ENCODE assay signal across 31 cellular contexts in genomic region chr6:131828946-131829345, GRCh38. TPM values are rescaled to one million over a fixed set of nuclear protein-coding genes. Genes with fewer than 3 reads are reported as not detected.
DNase-seq lines count a peak whose midpoint lies in the region; ATAC-seq and TF ChIP-seq lines count a peak whose summit lies in the region.
"Had no signal": no experiment of that assay in that cellular context is flagged by ENCODE, and none has a peak within 500 bp of the region (broad histone marks: within the 10 kb centered on the region; RNA-seq: fewer than 3 reads in every experiment).

No MANE protein-coding gene starts in this region.

- peak; percentile 35 for ATAC-seq in sciatic nerve
- ATAC-seq: A549; mucosa of descending colon; natural killer cell treated with Interleukin-12 subunit alpha and Interleukin-12 subunit beta and Interleukin-15 and Interleukin-18, amount 100 ng/mL, for 72 hours; Panc1; T-cell had no signal

- no peak overlapping the region for H3K4me3 ChIP-seq in esophagus squamous epithelium
- H3K4me3 ChIP-seq: A549, dorsolateral prefrontal cortex, mucosa of descending colon, ovary, right atrium auricular region, SJSA1 had no signal

- no peaks in the 10 kb centered on the region for H3K27me3 ChIP-seq in esophagus squamous epithelium
- H3K27me3 ChIP-seq: dorsolateral prefrontal cortex, ovary, right atrium auricular region, SJSA1 had no signal

- no peak overlapping the region for H3K4me3 Mint-ChIP-seq in endothelial cell (ENCODE audit: unreplicated experiment)
- H3K4me3 Mint-ChIP-seq: activated CD4-positive, alpha-beta memory T cell treated with anti-CD3 and anti-CD28 coated beads for 36 hours; CD4-positive, alpha-beta memory T cell; H9; natural killer cell treated with Interleukin-12 subunit alpha and Interleukin-12 subunit beta and Interleukin-15 and Interleukin-18, amount 100 ng/mL, for 72 hours; T-cell had no signal

- H3K27ac ChIP-seq in RWPE1: peak overlapping the region; percentile 75
- peak overlapping the region in 3 of 4 donors; percentile 29 to 78 (median 37) for H3K27ac ChIP-seq in esophagus squamous epithelium
- H3K27ac ChIP-seq: A549, dorsolateral prefrontal cortex, right atrium auricular region, SJSA1 had no signal

- no peaks in the 10 kb centered on the region for H3K36me3 Mint-ChIP-seq in endothelial cell (ENCODE audit: low read depth, unreplicated experiment)
- H3K36me3 Mint-ChIP-seq: activated CD4-positive, alpha-beta memory T cell treated with anti-CD3 and anti-CD28 coated beads for 36 hours; CD4-positive, alpha-beta memory T cell; natural killer cell treated with Interleukin-12 subunit alpha and Interleukin-12 subunit beta and Interleukin-15 and Interleukin-18, amount 100 ng/mL, for 72 hours; T-cell had no signal

- no peak overlapping the region for H3K27ac Mint-ChIP-seq in endothelial cell (ENCODE audit: unreplicated experiment)
- H3K27ac Mint-ChIP-seq: activated CD4-positive, alpha-beta memory T cell treated with anti-CD3 and anti-CD28 coated beads for 36 hours; CD4-positive, alpha-beta memory T cell; natural killer cell treated with Interleukin-12 subunit alpha and Interleukin-12 subunit beta and Interleukin-15 and Interleukin-18, amount 100 ng/mL, for 72 hours; T-cell had no signal

- CTCF ChIA-PET in RWPE1 (lab: Yijun Ruan, JAX): interaction anchor here (0.6 kb wide), 1 partner anchor 135 kb away, joined by 3 read pairs; no protein-coding TSS in a partner anchor

- intact Hi-C loops in esophagus squamous epithelium (cut with DNase I) (no loop called here), sciatic nerve (cut with DNase I) (no loop called here)

- H3K9me3 ChIP-seq in esophagus squamous epithelium: no peaks in the 10 kb centered on the region
- H3K9me3 ChIP-seq: A549, mucosa of descending colon, ovary, right atrium auricular region, SJSA1 had no signal

- POLR2A ChIA-PET in RWPE1 (lab: Yijun Ruan, JAX; ENCODE audit: low non-redundant PET): no interaction called here

- no peaks in the 10 kb centered on the region for H3K9me3 Mint-ChIP-seq in endothelial cell (ENCODE audit: unreplicated experiment)
- H3K9me3 Mint-ChIP-seq: activated CD4-positive, alpha-beta memory T cell treated with anti-CD3 and anti-CD28 coated beads for 36 hours; CD4-positive, alpha-beta memory T cell; H9; natural killer cell treated with Interleukin-12 subunit alpha and Interleukin-12 subunit beta and Interleukin-15 and Interleukin-18, amount 100 ng/mL, for 72 hours; T-cell had no signal

- peak; percentile 13 for DNase-seq in DMS 273 treated with DMSO at 0.1 percent for 48 hours (lab: John Stamatoyannopoulos, UW)
- DNase-seq in RWPE1 (ENCODE audit: low spot score): no peak
- DNase-seq in esophagus squamous epithelium (lab: John Stamatoyannopoulos, UW): no peak
- no peak for DNase-seq in sciatic nerve (ENCODE audit: low spot score)
- DNase-seq in midbrain (lab: John Stamatoyannopoulos, UW): no peak
- no peak for DNase-seq in NCI-H2227 (lab: John Stamatoyannopoulos, UW; ENCODE audit: unreplicated experiment)
- DNase-seq in cerebellum (ENCODE audit: low spot score): no peak
- no peak for DNase-seq in endothelial cell (ENCODE audit: low spot score)
- DNase-seq: activated CD4-positive, alpha-beta memory T cell treated with anti-CD3 and anti-CD28 coated beads for 36 hours; activated CD8-positive, alpha-beta memory T cell treated with anti-CD3 and anti-CD28 coated beads, Interleukin-2, amount 50 U/mL, for 4 hours; activated naive CD4-positive, alpha-beta T cell treated with anti-CD3 and anti-CD28 coated beads, Interleukin-2, amount 50 U/mL, for 16 hours; AML-193; anterior cingulate cortex; CD4-positive, alpha-beta memory T cell; dorsolateral prefrontal cortex; glutamatergic neuron; H9; islet precursor cell; mucosa of descending colon; NCI-H1105; NCI-H1930; NCI-H526; ovary; stimulated activated CD4-positive, alpha-beta T cell treated with anti-CD3 and anti-CD28 coated beads, Interleukin-12 subunit alpha, Interleukin-12 subunit beta, amount 100 ng/mL, for 4 hours; stimulated activated CD4-positive, alpha-beta T cell treated with anti-CD3 and anti-CD28 coated beads, Interleukin-4, amount 100 ng/mL, for 1 hour; T-cell had no signal

- 34 to 51% methylated on average over 2 of the region's 2 CpGs for WGBS in esophagus squamous epithelium, 2 donors

- peaks cover 0 to 23% (median 0%) of the 10 kb centered on the region in 3 donors for H3K4me1 ChIP-seq in esophagus squamous epithelium

- no peaks in the 10 kb centered on the region for H3K4me1 Mint-ChIP-seq in endothelial cell (ENCODE audit: unreplicated experiment)
- H3K4me1 Mint-ChIP-seq: CD4-positive, alpha-beta memory T cell; T-cell had no signal

- H3K36me3 ChIP-seq in esophagus squamous epithelium: no peaks in the 10 kb centered on the region
- H3K36me3 ChIP-seq: ovary, right atrium auricular region, SJSA1 had no signal

- no peak for TF ChIP-seq CTCF in RWPE1 (conservative IDR thresholded peaks at IDR 0.05; ENCODE audit: low read depth)
- TF ChIP-seq CTCF in esophagus squamous epithelium (IDR thresholded peaks at IDR 0.05): no peak
- TF ChIP-seq CTCF in endothelial cell (IDR thresholded peaks at IDR 0.05; ENCODE audit: unreplicated experiment): no peak

- H3K27me3 Mint-ChIP-seq in endothelial cell (ENCODE audit: unreplicated experiment): no peaks in the 10 kb centered on the region

- TF ChIP-seq POLR2A in esophagus squamous epithelium (IDR thresholded peaks at IDR 0.05): no peak

RNA-seq across cellular contexts. Expression of gene ENPP1, which starts 21.1 kb away (rescaled TPM):
- total RNA-seq in esophagus squamous epithelium: 10 to 100 TPM in 1 of 4 donors, 1 to 10 TPM in 2, under 1 TPM in 1; 0.76 to 12.6 (median 3.2) TPM
- total RNA-seq in sciatic nerve: 13.4 TPM
- total RNA-seq in cerebellum: 1.6 TPM
- total RNA-seq in endothelial cell (ENCODE audit: unreplicated experiment): 32.4 TPM
